ENCODE assay signal across 1 cellular context in genomic region chr6:7999201-7999600, GRCh38.
TF ChIP-seq lines count a peak whose summit lies in the region.

No MANE protein-coding gene starts in this region.

TF ChIP-seq in endothelial cell of umbilical vein, 7 proteins besides CTCF, POLR2A, EP300 and RAD21:
- TF ChIP-seq GATA2 (IDR thresholded peaks at IDR 0.05; ENCODE audit: insufficient read depth, insufficient read length, low read depth, low read length), result no peak
- TF ChIP-seq JUN (IDR thresholded peaks at IDR 0.05; ENCODE audit: borderline replicate concordance, insufficient read depth, insufficient read length, low read depth), result no peak
- no peak for TF ChIP-seq MAX (IDR thresholded peaks at IDR 0.05; ENCODE audit: insufficient read depth, insufficient read length)
- no peak for TF ChIP-seq FOS (IDR thresholded peaks at IDR 0.05; ENCODE audit: borderline replicate concordance, insufficient read depth, low read length)
- TF ChIP-seq POLR2AphosphoS5 (IDR thresholded peaks at IDR 0.05; ENCODE audit: insufficient read depth, low read depth, low read length), result no peak
- TF ChIP-seq EZH2 (IDR thresholded peaks at IDR 0.05; ENCODE audit: borderline replicate concordance, low read depth, low read length, severe bottlenecking), result no peak
- TF ChIP-seq MYC (IDR thresholded peaks at IDR 0.05; ENCODE audit: low read depth, low read length), result no peak
